ENCODE assay signal across 16 cellular contexts in genomic region chr9:124693403-124693802, GRCh38.
A peak's percentile ranks its signal among the peaks of the same experiment; 100 is the strongest.
DNase-seq lines count a peak whose midpoint lies in the region; ATAC-seq, FAIRE-seq and TF ChIP-seq lines count a peak whose summit lies in the region.
"Had no signal": no experiment of that assay in that cellular context is flagged by ENCODE, and none has a peak within 500 bp of the region (broad histone marks: within the 10 kb centered on the region; RNA-seq: fewer than 3 reads in every experiment).

No MANE protein-coding gene starts in this region.

- no peaks in the 10 kb centered on the region for H4K20me1 ChIP-seq in GM12878 (ENCODE audit: control insufficient read depth, insufficient read depth)

- peaks cover 2% of the 10 kb centered on the region; the same call in 1 of the 2 replicates for H3K79me2 ChIP-seq in GM12878 (ENCODE audit: control insufficient read depth, insufficient read depth, low read length)

- RAD21 ChIA-PET in GM12878 (lab: Charles Lee; ENCODE audit: unreplicated experiment): interaction anchor here (1.3 to 2.2 kb wide), 2 partner anchors 69 to 77 kb away, joined by 4 to 7 read pairs; no protein-coding TSS in a partner anchor

- TF ChIP-seq POLR2A in H54 (IDR thresholded peaks at IDR 0.05; ENCODE audit: low read depth, low read length): no peak
- TF ChIP-seq POLR2A in GM12878 (IDR thresholded peaks at IDR 0.05; ENCODE audit: low read depth, low read length): no peak
- no peak for TF ChIP-seq POLR2A in sigmoid colon (IDR thresholded peaks at IDR 0.05)

- intact Hi-C loops in GM12878 (cut with micrococcal nuclease; ENCODE audit: unreplicated experiment) (no loop called here), posterior cingulate gyrus (cut with DNase I) (no loop called here), sigmoid colon (cut with DNase I) (no loop called here), sciatic nerve (cut with DNase I) (no loop called here)

- H2AFZ ChIP-seq in GM12878 (ENCODE audit: control insufficient read depth, low read depth, low read length): no peak overlapping the region

- no peak for DNase-seq in H54 (ENCODE audit: insufficient read length, low spot score)
- DNase-seq in Jurkat, Clone E6-1 (ENCODE audit: low read depth, low spot score): peak; percentile 35
- DNase-seq in GM12878 (ENCODE audit: low read depth, low spot score): no peak
- DNase-seq in GM10266 (ENCODE audit: extremely low spot score): no peak
- DNase-seq in posterior cingulate gyrus: no peak
- DNase-seq in sigmoid colon: no peak
- no peak for DNase-seq in sciatic nerve (ENCODE audit: low spot score)
- DNase-seq: Caco-2, GOT3, KG1, NCI-H1092, NCI-H1694 treated with DMSO at 0.1 percent for 48 hours, NCI-H446, NCI-H774, SHP77 treated with DMSO at 0.1 percent for 48 hours had no signal

- no peak overlapping the region for H3K27ac ChIP-seq in GM12878 (ENCODE audit: control insufficient read depth, insufficient read depth)
- peak overlapping the region; percentile 80 for H3K27ac ChIP-seq in neutrophil
- no peak overlapping the region for H3K27ac ChIP-seq in sigmoid colon

- H3K4me2 ChIP-seq in GM12878 (ENCODE audit: control insufficient read depth, insufficient read depth): no peak overlapping the region

- H3K9me3 ChIP-seq in GM12878 (replicated peaks; ENCODE audit: control insufficient read depth, insufficient read depth, low read length) (no peaks in the 10 kb centered on the region), neutrophil (no peaks in the 10 kb centered on the region), sigmoid colon (no peaks in the 10 kb centered on the region)
- H3K9me3 ChIP-seq: Caco-2 had no signal

- no TSS peak for BruUV-seq in GM12878 (replicated peaks; lab: Mats Ljungman, UMichigan)

- SMC1A ChIA-PET in GM12878 (lab: Charles Lee; ENCODE audit: uncharacterized antibody, unreplicated experiment): interaction anchor here (0.8 to 2.6 kb wide), 6 partner anchors 11 to 74 kb away, joined by 3 to 7 read pairs (median 3); no protein-coding TSS in a partner anchor

- in situ Hi-C loops in GM12878 (cut with MboI): no loop called here

- H3K36me3 ChIP-seq in GM12878 (ENCODE audit: control insufficient read depth in 2 of 2, insufficient read depth in 2 of 2, low read length in 1 of 2): peaks cover 0 to 3% of the 10 kb centered on the region in 2 experiments; a peak in 1 of 4 replicates
- H3K36me3 ChIP-seq in neutrophil: no peaks in the 10 kb centered on the region
- H3K36me3 ChIP-seq in sigmoid colon: no peaks in the 10 kb centered on the region

- POLR2A ChIA-PET in GM12878 (lab: Charles Lee): interaction anchor here (0.7 to 1.8 kb wide), 2 partner anchors 15 to 33 kb away, joined by 3 to 5 read pairs; no protein-coding TSS in a partner anchor

- TF ChIP-seq EP300 in GM12878 (IDR thresholded peaks at IDR 0.05; ENCODE audit: borderline replicate concordance in 1 of 2, control insufficient read depth in 1 of 2, low read depth in 2 of 2, low read length in 2 of 2) (no peak), sigmoid colon (IDR thresholded peaks at IDR 0.05) (no peak)

- 98% methylated on average over 3 of the region's 3 CpGs for WGBS in GM12878 (ENCODE audit: insufficient coverage, insufficient replicate concordance, low lambda C conversion rate, missing lambda C conversion rate)
- WGBS in sigmoid colon, 2 donors: 93 to 96% methylated on average over 3 of the region's 3 CpGs

- TF ChIP-seq CTCF in GM12878 (IDR thresholded peaks at IDR 0.05 in 2 of 3, conservative IDR thresholded peaks at IDR 0.05 in 1 of 3; ENCODE audit: control insufficient read depth in 2 of 3, extremely low read depth in 1 of 3, insufficient read depth in 1 of 3, low read depth in 3 of 3, low read length in 3 of 3): no peak
- TF ChIP-seq CTCF in neutrophil (IDR thresholded peaks at IDR 0.05): no peak
- no peak for TF ChIP-seq CTCF in GM10266 (IDR thresholded peaks at IDR 0.05; ENCODE audit: control insufficient read depth, insufficient read depth, low read depth, missing control alignments)
- no peak for TF ChIP-seq CTCF in sigmoid colon (IDR thresholded peaks at IDR 0.05)

- ATAC-seq in GM12878 (no peak), sciatic nerve (no peak)

- H3K4me1 ChIP-seq in GM12878 (ENCODE audit: control insufficient read depth, insufficient read depth, low read length) (no peaks in the 10 kb centered on the region), neutrophil (ENCODE audit: control insufficient read depth in 1 of 2, insufficient read depth in 1 of 2, low read depth in 1 of 2, low read length in 1 of 2) (peaks cover 70 to 73% of the 10 kb centered on the region in 2 experiments), sigmoid colon (peaks cover 0 to 14% (median 6%) of the 10 kb centered on the region in 4 donors)

- no peaks in the 10 kb centered on the region for H3K27me3 ChIP-seq in GM12878 (replicated peaks in 1 of 2; ENCODE audit: control insufficient read depth in 2 of 2, insufficient read depth in 2 of 2, low read length in 1 of 2)
- no peaks in the 10 kb centered on the region for H3K27me3 ChIP-seq in neutrophil
- no peaks in the 10 kb centered on the region for H3K27me3 ChIP-seq in sigmoid colon

- CTCF ChIA-PET in GM12878 (lab: Yijun Ruan, JAX): interaction anchor here (0.9 to 1.9 kb wide), 7 partner anchors 9 to 76 kb away, joined by 3 to 8 read pairs (median 3); no protein-coding TSS in a partner anchor

- H3K9ac ChIP-seq in GM12878 (ENCODE audit: control insufficient read depth, insufficient read depth, low read length): no peak overlapping the region

- TF ChIP-seq RAD21 in GM12878 (IDR thresholded peaks at IDR 0.05; ENCODE audit: insufficient read depth, low read depth, low read length): no peak

- no peak overlapping the region for H3K4me3 ChIP-seq in Jurkat, Clone E6-1 (ENCODE audit: low read length)
- no peak overlapping the region for H3K4me3 ChIP-seq in GM12878
- peak overlapping the region in 1 of 2 experiments; percentile 11 for H3K4me3 ChIP-seq in neutrophil (ENCODE audit: low read depth in 1 of 2, low read length in 1 of 2)
- no peak overlapping the region for H3K4me3 ChIP-seq in sigmoid colon

- FAIRE-seq in H54 (lab: Jason Lieb, UNC) (peak; percentile 91), GM12878 (lab: Jason Lieb, UNC) (peak; percentile 23)

TF ChIP-seq in GM12878, 131 proteins besides CTCF, POLR2A, EP300 and RAD21:
- TF ChIP-seq FOS (IDR thresholded peaks at IDR 0.05; ENCODE audit: borderline replicate concordance, extremely low read depth, insufficient read length) (no peak), NR2F1 (conservative IDR thresholded peaks at IDR 0.05) (no peak), TCF3 (IDR thresholded peaks at IDR 0.05; ENCODE audit: borderline replicate concordance, insufficient read depth, low read depth, low read length) (no peak), ATF3 (IDR thresholded peaks at IDR 0.05; ENCODE audit: borderline replicate concordance, extremely low read depth, low read depth, low read length) (no peak), ZBED1 (IDR thresholded peaks at IDR 0.05; ENCODE audit: borderline replicate concordance) (no peak), ZNF24 (IDR thresholded peaks at IDR 0.05) (no peak), EGR1 (IDR thresholded peaks at IDR 0.05; ENCODE audit: borderline replicate concordance in 1 of 2, low read depth in 2 of 2, low read length in 2 of 2) (no peak), LARP7 (IDR thresholded peaks at IDR 0.05) (no peak), POU2F2 (IDR thresholded peaks at IDR 0.05; ENCODE audit: borderline replicate concordance, low read depth, low read length) (no peak)
- TF ChIP-seq, protein P1, sequence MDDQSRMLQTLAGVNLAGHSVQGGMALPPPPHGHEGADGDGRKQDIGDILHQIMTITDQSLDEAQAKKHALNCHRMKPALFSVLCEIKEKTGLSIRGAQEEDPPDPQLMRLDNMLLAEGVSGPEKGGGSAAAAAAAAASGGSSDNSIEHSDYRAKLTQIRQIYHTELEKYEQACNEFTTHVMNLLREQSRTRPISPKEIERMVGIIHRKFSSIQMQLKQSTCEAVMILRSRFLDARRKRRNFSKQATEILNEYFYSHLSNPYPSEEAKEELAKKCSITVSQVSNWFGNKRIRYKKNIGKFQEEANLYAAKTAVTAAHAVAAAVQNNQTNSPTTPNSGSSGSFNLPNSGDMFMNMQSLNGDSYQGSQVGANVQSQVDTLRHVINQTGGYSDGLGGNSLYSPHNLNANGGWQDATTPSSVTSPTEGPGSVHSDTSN (IDR thresholded peaks at IDR 0.05; ENCODE audit: insufficient replicate concordance, low read depth, low read length): no peak
- TF ChIP-seq, protein P2, sequence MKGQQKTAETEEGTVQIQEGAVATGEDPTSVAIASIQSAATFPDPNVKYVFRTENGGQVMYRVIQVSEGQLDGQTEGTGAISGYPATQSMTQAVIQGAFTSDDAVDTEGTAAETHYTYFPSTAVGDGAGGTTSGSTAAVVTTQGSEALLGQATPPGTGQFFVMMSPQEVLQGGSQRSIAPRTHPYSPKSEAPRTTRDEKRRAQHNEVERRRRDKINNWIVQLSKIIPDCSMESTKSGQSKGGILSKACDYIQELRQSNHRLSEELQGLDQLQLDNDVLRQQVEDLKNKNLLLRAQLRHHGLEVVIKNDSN (IDR thresholded peaks at IDR 0.05; ENCODE audit: borderline replicate concordance, extremely low read length, insufficient read depth, low read depth, low read length): no peak
